ENCODE assay signal across 8 cellular contexts in genomic region chr19:16330368-16330801, GRCh38. TPM values are rescaled to one million over a fixed set of nuclear protein-coding genes. Genes with fewer than 3 reads are reported as not detected.
DNase-seq lines count a peak whose midpoint lies in the region; ATAC-seq and TF ChIP-seq lines count a peak whose summit lies in the region.

No MANE protein-coding gene starts in this region.

- peak; percentile 79 for DNase-seq in GM13977 (ENCODE audit: low spot score)
- DNase-seq in LHCN-M2 (ENCODE audit: low read depth) = peak; percentile 86
- DNase-seq in activated CD8-positive, alpha-beta memory T cell treated with anti-CD3 and anti-CD28 coated beads for 4 hours (ENCODE audit: low read depth in 2 of 2) = peak; percentile 89 to 94
- DNase-seq in epithelial cell of prostate (ENCODE audit: low read depth, low spot score) = peak; percentile 85
- DNase-seq in psoas muscle = peak; percentile 75 to 84
- no peak for DNase-seq in NCI-H2081 (lab: John Stamatoyannopoulos, UW)
- DNase-seq in DMS153 (lab: John Stamatoyannopoulos, UW) = no peak
- no peak for DNase-seq in NCI-H510A treated with DMSO at 0.1 percent for 48 hours (lab: John Stamatoyannopoulos, UW)

- H3K27me3 ChIP-seq in psoas muscle (ENCODE audit: insufficient read depth in 3 of 3, low read length in 2 of 3) = no peaks in the 10 kb centered on the region

- H3K27ac ChIP-seq in epithelial cell of prostate = peak overlapping the region; percentile 38
- H3K27ac ChIP-seq in psoas muscle = peak overlapping the region; percentile 23

- peak; percentile 35 to 60 (median 52) for ATAC-seq in psoas muscle

- peaks cover 0 to 16% of the 10 kb centered on the region in 2 donors for H3K36me3 ChIP-seq in psoas muscle (ENCODE audit: insufficient read depth in 1 of 2, low read depth in 1 of 2)

- intact Hi-C loops in psoas muscle (cut with DNase I) = no loop called here

- WGBS in psoas muscle, 3 donors = 38 to 58% (median 48%) methylated on average over 8 of the region's 8 CpGs

- TF ChIP-seq CTCF in GM13977 (IDR thresholded peaks at IDR 0.05; ENCODE audit: extremely low read depth, insufficient read depth, missing control alignments) = no peak
- no peak for TF ChIP-seq CTCF in psoas muscle (IDR thresholded peaks at IDR 0.05)

- no peaks in the 10 kb centered on the region for H3K9me3 ChIP-seq in psoas muscle

- no peak overlapping the region for H3K4me3 ChIP-seq in psoas muscle

- in situ Hi-C loops in GM13977 (cut with MboI; ENCODE audit: low pct_unique_long_range_greater_than_20kb, low sequenced_read_pairs, unreplicated experiment) = no loop called here

- peaks cover 13% of the 10 kb centered on the region for H3K4me1 ChIP-seq in psoas muscle

RNA-seq across cellular contexts. Expression of gene KLF2, which starts 5.8 kb away (rescaled TPM):
- total RNA-seq in LHCN-M2 (2014; rRNA removed) (2.8 and 5.2 TPM in 2 replicates), psoas muscle (10 to 100 TPM; 12.7 to 35.4 (median 24.0) TPM)
- 17.7 TPM for polyA plus RNA-seq in LHCN-M2 (2012)
- polyA plus RNA-seq in psoas muscle = 10 to 100 TPM in 1 of 3 donors, 1 to 10 TPM in 2; 3.3 to 24.2 (median 5.3) TPM

Comparison
In these comparisons a context has a peak if more than half of its experiments do, and no peak if none do; other contexts are left out.
1. DNase-seq: peak in GM13977 (single experiment), LHCN-M2 (single experiment), activated CD8-positive, alpha-beta memory T cell treated with anti-CD3 and anti-CD28 coated beads for 4 hours (2 of 2), epithelial cell of prostate (single experiment) and psoas muscle (2 of 2); none in NCI-H2081 (0 of 2), DMS153 (single experiment) and NCI-H510A treated with DMSO at 0.1 percent for 48 hours (single experiment).